1 cellular context compared by ENCODE assay signal in the genomic region with DNA sequence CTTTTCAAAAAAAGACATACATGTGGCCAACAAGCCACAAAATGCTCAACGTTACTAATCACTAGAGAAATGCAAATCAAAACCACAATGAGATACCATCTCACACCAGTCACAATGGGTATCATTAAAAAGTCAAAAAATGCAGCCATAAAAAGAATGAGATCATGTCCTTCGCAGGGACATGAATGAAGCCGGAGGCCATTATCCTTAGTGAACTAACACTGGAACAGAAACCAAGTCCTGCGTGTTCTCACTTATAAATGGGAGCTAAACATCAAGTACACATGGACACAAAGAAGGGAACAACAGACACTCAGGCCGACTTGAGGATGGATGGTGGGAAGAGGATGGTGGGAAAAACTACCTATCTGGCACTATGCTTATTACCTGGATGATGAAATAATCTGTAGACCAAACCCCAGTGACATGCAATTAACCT.
TF ChIP-seq lines count a peak whose summit lies in the region.

No MANE protein-coding gene starts in this region.

TF ChIP-seq in SK-N-SH, 30 proteins besides CTCF, POLR2A, EP300 and RAD21 (continued from another document):
- TF ChIP-seq, protein P1, sequence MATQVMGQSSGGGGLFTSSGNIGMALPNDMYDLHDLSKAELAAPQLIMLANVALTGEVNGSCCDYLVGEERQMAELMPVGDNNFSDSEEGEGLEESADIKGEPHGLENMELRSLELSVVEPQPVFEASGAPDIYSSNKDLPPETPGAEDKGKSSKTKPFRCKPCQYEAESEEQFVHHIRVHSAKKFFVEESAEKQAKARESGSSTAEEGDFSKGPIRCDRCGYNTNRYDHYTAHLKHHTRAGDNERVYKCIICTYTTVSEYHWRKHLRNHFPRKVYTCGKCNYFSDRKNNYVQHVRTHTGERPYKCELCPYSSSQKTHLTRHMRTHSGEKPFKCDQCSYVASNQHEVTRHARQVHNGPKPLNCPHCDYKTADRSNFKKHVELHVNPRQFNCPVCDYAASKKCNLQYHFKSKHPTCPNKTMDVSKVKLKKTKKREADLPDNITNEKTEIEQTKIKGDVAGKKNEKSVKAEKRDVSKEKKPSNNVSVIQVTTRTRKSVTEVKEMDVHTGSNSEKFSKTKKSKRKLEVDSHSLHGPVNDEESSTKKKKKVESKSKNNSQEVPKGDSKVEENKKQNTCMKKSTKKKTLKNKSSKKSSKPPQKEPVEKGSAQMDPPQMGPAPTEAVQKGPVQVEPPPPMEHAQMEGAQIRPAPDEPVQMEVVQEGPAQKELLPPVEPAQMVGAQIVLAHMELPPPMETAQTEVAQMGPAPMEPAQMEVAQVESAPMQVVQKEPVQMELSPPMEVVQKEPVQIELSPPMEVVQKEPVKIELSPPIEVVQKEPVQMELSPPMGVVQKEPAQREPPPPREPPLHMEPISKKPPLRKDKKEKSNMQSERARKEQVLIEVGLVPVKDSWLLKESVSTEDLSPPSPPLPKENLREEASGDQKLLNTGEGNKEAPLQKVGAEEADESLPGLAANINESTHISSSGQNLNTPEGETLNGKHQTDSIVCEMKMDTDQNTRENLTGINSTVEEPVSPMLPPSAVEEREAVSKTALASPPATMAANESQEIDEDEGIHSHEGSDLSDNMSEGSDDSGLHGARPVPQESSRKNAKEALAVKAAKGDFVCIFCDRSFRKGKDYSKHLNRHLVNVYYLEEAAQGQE (IDR thresholded peaks at IDR 0.05; ENCODE audit: low read depth, low read length) = no peak
- TF ChIP-seq, protein P2, sequence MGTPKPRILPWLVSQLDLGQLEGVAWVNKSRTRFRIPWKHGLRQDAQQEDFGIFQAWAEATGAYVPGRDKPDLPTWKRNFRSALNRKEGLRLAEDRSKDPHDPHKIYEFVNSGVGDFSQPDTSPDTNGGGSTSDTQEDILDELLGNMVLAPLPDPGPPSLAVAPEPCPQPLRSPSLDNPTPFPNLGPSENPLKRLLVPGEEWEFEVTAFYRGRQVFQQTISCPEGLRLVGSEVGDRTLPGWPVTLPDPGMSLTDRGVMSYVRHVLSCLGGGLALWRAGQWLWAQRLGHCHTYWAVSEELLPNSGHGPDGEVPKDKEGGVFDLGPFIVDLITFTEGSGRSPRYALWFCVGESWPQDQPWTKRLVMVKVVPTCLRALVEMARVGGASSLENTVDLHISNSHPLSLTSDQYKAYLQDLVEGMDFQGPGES (IDR thresholded peaks at IDR 0.05; ENCODE audit: low read depth, low read length) = no peak
- TF ChIP-seq TCF12 (IDR thresholded peaks at IDR 0.05) (peak; percentile 93), CHD2 (IDR thresholded peaks at IDR 0.05; ENCODE audit: low read length, partially characterized antibody) (no peak), TEAD4 (IDR thresholded peaks at IDR 0.05; ENCODE audit: borderline replicate concordance, insufficient read depth) (peak; percentile 78; the same call in 1 of the 2 replicates), SIN3A (IDR thresholded peaks at IDR 0.05; ENCODE audit: borderline replicate concordance, low read depth, low read length) (no peak), RCOR1 (IDR thresholded peaks at IDR 0.05; ENCODE audit: low read length) (no peak), JUND (IDR thresholded peaks at IDR 0.05) (peak; percentile 84), RXRA (IDR thresholded peaks at IDR 0.05; ENCODE audit: borderline replicate concordance, low read depth) (peak; percentile 34; the same call in 1 of the 2 replicates), FOXM1 (IDR thresholded peaks at IDR 0.05; ENCODE audit: low read depth) (peak; percentile 92), YY1 (IDR thresholded peaks at IDR 0.05; ENCODE audit: low read depth) (peak; percentile 71; the same call in 1 of the 2 replicates), GABPA (IDR thresholded peaks at IDR 0.05; ENCODE audit: low read depth) (no peak), TAF1 (IDR thresholded peaks at IDR 0.05; ENCODE audit: borderline replicate concordance, low read depth, low read length) (no peak), POLR2AphosphoS5 (IDR thresholded peaks at IDR 0.05; ENCODE audit: low read depth, low read length) (peak; percentile 35; the same call in 1 of the 2 replicates), MXI1 (IDR thresholded peaks at IDR 0.05; ENCODE audit: low read depth, low read length) (no peak), RFX5 (IDR thresholded peaks at IDR 0.05; ENCODE audit: low read length) (no peak), FOXJ3 (CRISPR knock-in tag; IDR thresholded peaks at IDR 0.05) (no peak)
- TF ChIP-seq, protein P3, sequence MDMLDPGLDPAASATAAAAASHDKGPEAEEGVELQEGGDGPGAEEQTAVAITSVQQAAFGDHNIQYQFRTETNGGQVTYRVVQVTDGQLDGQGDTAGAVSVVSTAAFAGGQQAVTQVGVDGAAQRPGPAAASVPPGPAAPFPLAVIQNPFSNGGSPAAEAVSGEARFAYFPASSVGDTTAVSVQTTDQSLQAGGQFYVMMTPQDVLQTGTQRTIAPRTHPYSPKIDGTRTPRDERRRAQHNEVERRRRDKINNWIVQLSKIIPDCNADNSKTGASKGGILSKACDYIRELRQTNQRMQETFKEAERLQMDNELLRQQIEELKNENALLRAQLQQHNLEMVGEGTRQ (IDR thresholded peaks at IDR 0.05; ENCODE audit: borderline replicate concordance, low read depth, low read length) = no peak
- TF ChIP-seq, protein P4, sequence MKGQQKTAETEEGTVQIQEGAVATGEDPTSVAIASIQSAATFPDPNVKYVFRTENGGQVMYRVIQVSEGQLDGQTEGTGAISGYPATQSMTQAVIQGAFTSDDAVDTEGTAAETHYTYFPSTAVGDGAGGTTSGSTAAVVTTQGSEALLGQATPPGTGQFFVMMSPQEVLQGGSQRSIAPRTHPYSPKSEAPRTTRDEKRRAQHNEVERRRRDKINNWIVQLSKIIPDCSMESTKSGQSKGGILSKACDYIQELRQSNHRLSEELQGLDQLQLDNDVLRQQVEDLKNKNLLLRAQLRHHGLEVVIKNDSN (IDR thresholded peaks at IDR 0.05; ENCODE audit: borderline replicate concordance, low read depth) = no peak
- TF ChIP-seq, protein P5, sequence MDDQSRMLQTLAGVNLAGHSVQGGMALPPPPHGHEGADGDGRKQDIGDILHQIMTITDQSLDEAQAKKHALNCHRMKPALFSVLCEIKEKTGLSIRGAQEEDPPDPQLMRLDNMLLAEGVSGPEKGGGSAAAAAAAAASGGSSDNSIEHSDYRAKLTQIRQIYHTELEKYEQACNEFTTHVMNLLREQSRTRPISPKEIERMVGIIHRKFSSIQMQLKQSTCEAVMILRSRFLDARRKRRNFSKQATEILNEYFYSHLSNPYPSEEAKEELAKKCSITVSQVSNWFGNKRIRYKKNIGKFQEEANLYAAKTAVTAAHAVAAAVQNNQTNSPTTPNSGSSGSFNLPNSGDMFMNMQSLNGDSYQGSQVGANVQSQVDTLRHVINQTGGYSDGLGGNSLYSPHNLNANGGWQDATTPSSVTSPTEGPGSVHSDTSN (IDR thresholded peaks at IDR 0.05) = peak; percentile 85
- TF ChIP-seq, protein P6, sequence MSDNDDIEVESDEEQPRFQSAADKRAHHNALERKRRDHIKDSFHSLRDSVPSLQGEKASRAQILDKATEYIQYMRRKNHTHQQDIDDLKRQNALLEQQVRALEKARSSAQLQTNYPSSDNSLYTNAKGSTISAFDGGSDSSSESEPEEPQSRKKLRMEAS (IDR thresholded peaks at IDR 0.05; ENCODE audit: low read depth) = peak; percentile 56; the same call in 1 of the 2 replicates
